Comparison of ENCODE assay signal across 9 cellular contexts in the genomic region with DNA sequence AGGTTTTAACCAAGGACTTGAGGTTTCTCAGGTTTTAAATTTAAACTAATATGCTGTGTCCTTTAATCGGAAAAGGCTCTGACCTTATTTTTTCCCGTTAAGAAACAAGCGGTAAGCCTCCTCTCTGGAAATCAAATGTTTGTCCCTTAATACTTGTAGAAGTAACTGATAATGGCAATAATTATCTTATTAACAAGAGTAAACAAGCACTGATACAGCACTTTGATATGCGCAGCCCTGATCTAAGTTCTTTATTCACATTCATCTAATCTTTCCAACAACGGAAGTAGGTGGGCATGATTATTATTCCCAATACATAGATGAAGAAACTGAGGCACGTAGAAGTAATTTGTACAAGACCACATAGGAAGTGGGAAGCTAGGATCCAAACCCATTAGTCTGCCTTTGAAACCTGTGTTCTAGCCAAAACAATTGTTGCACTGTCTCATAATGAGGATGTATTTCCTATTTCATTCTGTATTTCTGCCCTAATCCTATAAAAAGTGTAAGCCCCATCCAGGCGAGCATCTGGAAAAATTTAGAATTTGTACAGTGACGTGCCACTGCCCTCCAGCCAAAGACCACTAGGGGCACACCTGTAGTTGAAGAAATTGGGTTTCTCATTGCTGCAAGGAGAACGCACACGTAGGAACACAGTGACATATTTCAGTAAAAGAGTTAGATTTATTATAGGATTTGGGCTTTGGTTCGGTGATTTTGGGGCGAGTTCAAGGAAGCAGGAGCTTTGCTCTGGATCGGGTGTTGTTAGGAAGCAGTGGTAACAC. TPM values are rescaled to one million over a fixed set of nuclear protein-coding genes. Genes with fewer than 3 reads are reported as not detected.
A peak's percentile ranks its signal among the peaks of the same experiment; 100 is the strongest.
DNase-seq lines count a peak whose midpoint lies in the region; ATAC-seq, FAIRE-seq and TF ChIP-seq lines count a peak whose summit lies in the region.
"Had no signal": no experiment of that assay in that cellular context is flagged by ENCODE, and none has a peak within 500 bp of the region (broad histone marks: within the 10 kb centered on the region; RNA-seq: fewer than 3 reads in every experiment).

No MANE protein-coding gene starts in this region.

- no peak for FAIRE-seq in H54 (lab: Jason Lieb, UNC)

- H3K27me3 Mint-ChIP-seq in activated CD4-positive, alpha-beta T cell treated with anti-CD3 and anti-CD28 coated beads, Interleukin-2, amount 10 ng/mL, durations not matched to agents 7 days and 5 days: no peaks in the 10 kb centered on the region
- H3K27me3 Mint-ChIP-seq in T-helper 17 cell (no peaks in the 10 kb centered on the region), glutamatergic neuron (ENCODE audit: unreplicated experiment) (peaks cover 4% of the 10 kb centered on the region)
- H3K27me3 Mint-ChIP-seq in stimulated activated naive B cell treated with anti-CD40 and anti-IgM and Interleukin-4, amounts not matched to agents 10 μg/mL and 1 μg/mL and 100 μg/mL, for 72 hours: no peaks in the 10 kb centered on the region

- peak overlapping the region; percentile 77 for H3K4me3 Mint-ChIP-seq in activated CD4-positive, alpha-beta T cell treated with anti-CD3 and anti-CD28 coated beads, Interleukin-2, amount 10 ng/mL, durations not matched to agents 7 days and 5 days
- H3K4me3 Mint-ChIP-seq in T-helper 17 cell (peak overlapping the region; percentile 15), glutamatergic neuron (ENCODE audit: unreplicated experiment) (peak overlapping the region; percentile 61)
- H3K4me3 Mint-ChIP-seq in stimulated activated naive B cell treated with anti-CD40 and anti-IgM and Interleukin-4, amounts not matched to agents 10 μg/mL and 1 μg/mL and 100 μg/mL, for 72 hours: peak overlapping the region; percentile 21 to 82

- H3K9me3 ChIP-seq in T-helper 17 cell (ENCODE audit: control insufficient read depth, low read length, poor library complexity, severe bottlenecking) (no peaks in the 10 kb centered on the region), mucosa of descending colon (no peaks in the 10 kb centered on the region)

- POLR2A ChIA-PET in activated CD4-positive, alpha-beta T cell treated with anti-CD3 and anti-CD28 coated beads, Interleukin-2, amount 10 ng/mL, durations not matched to agents 7 days and 5 days (lab: Charles Lee): interaction anchor here (1.0 kb wide), 1 partner anchor 145 kb away, joined by 8 read pairs; no protein-coding TSS in a partner anchor

- CTCF ChIA-PET in activated CD4-positive, alpha-beta T cell treated with anti-CD3 and anti-CD28 coated beads, Interleukin-2, amount 10 ng/mL, durations not matched to agents 7 days and 5 days (lab: Charles Lee): interaction anchor here (1.2 to 3.7 kb wide), 8 partner anchors 17 to 376 kb away, joined by 3 to 25 read pairs (median 4); a partner anchor contains a TSS

- H3K4me1 ChIP-seq in mucosa of descending colon (ENCODE audit: low read depth): no peaks in the 10 kb centered on the region

- no peak for TF ChIP-seq CTCF in glutamatergic neuron (IDR thresholded peaks at IDR 0.05; ENCODE audit: partially characterized antibody, unreplicated experiment)
- TF ChIP-seq CTCF in mucosa of descending colon (IDR thresholded peaks at IDR 0.05): no peak

- TF ChIP-seq POLR2A in H54 (IDR thresholded peaks at IDR 0.05; ENCODE audit: low read depth, low read length): no peak

- intact Hi-C loops in mucosa of descending colon (cut with DNase I, micrococcal nuclease): loop anchor here (10.0 kb wide), 2 partner anchors 124 to 214 kb away; a partner anchor contains a TSS

- peaks cover 23% of the 10 kb centered on the region for H3K4me1 Mint-ChIP-seq in activated CD4-positive, alpha-beta T cell treated with anti-CD3 and anti-CD28 coated beads, Interleukin-2, amount 10 ng/mL, durations not matched to agents 7 days and 5 days
- H3K4me1 Mint-ChIP-seq in T-helper 17 cell: peaks cover 5% of the 10 kb centered on the region
- H3K4me1 Mint-ChIP-seq in glutamatergic neuron (ENCODE audit: low read depth, unreplicated experiment): no peaks in the 10 kb centered on the region
- peaks cover 0 to 6% of the 10 kb centered on the region in 2 donors for H3K4me1 Mint-ChIP-seq in stimulated activated naive B cell treated with anti-CD40 and anti-IgM and Interleukin-4, amounts not matched to agents 10 μg/mL and 1 μg/mL and 100 μg/mL, for 72 hours

- H3K36me3 Mint-ChIP-seq in activated CD4-positive, alpha-beta T cell treated with anti-CD3 and anti-CD28 coated beads, Interleukin-2, amount 10 ng/mL, durations not matched to agents 7 days and 5 days (ENCODE audit: low read depth): no peaks in the 10 kb centered on the region
- H3K36me3 Mint-ChIP-seq in T-helper 17 cell (ENCODE audit: low read depth) (no peaks in the 10 kb centered on the region), glutamatergic neuron (ENCODE audit: unreplicated experiment) (no peaks in the 10 kb centered on the region)
- H3K36me3 Mint-ChIP-seq in stimulated activated naive B cell treated with anti-CD40 and anti-IgM and Interleukin-4, amounts not matched to agents 10 μg/mL and 1 μg/mL and 100 μg/mL, for 72 hours: peaks cover 0 to 4% of the 10 kb centered on the region in 2 donors

- H3K36me3 ChIP-seq in mucosa of descending colon (ENCODE audit: low read depth): no peaks in the 10 kb centered on the region

- H3K4me3 ChIP-seq in mucosa of descending colon: no peak overlapping the region

- ATAC-seq in T-helper 17 cell: no peak
- ATAC-seq in stimulated activated naive B cell treated with anti-CD40 and anti-IgM and Interleukin-4, amounts not matched to agents 10 μg/mL and 1 μg/mL and 100 μg/mL, for 72 hours (replicated peaks): no peak
- ATAC-seq in mucosa of descending colon: no peak

- no peaks in the 10 kb centered on the region for H3K9me3 Mint-ChIP-seq in activated CD4-positive, alpha-beta T cell treated with anti-CD3 and anti-CD28 coated beads, Interleukin-2, amount 10 ng/mL, durations not matched to agents 7 days and 5 days
- H3K9me3 Mint-ChIP-seq in glutamatergic neuron (ENCODE audit: unreplicated experiment): no peaks in the 10 kb centered on the region
- H3K9me3 Mint-ChIP-seq in stimulated activated naive B cell treated with anti-CD40 and anti-IgM and Interleukin-4, amounts not matched to agents 10 μg/mL and 1 μg/mL and 100 μg/mL, for 72 hours: no peaks in the 10 kb centered on the region

- H3K27ac Mint-ChIP-seq in activated CD4-positive, alpha-beta T cell treated with anti-CD3 and anti-CD28 coated beads, Interleukin-2, amount 10 ng/mL, durations not matched to agents 7 days and 5 days: peak overlapping the region; percentile 91
- H3K27ac Mint-ChIP-seq in T-helper 17 cell (peak overlapping the region; percentile 79), glutamatergic neuron (ENCODE audit: unreplicated experiment) (peak overlapping the region; percentile 17)
- peak overlapping the region; percentile 90 for H3K27ac Mint-ChIP-seq in stimulated activated naive B cell treated with anti-CD40 and anti-IgM and Interleukin-4, amounts not matched to agents 10 μg/mL and 1 μg/mL and 100 μg/mL, for 72 hours

- DNase-seq in activated CD4-positive, alpha-beta T cell treated with anti-CD3 and anti-CD28 coated beads, Interleukin-2, amount 10 ng/mL, durations not matched to agents 7 days and 5 days: no peak
- DNase-seq in activated CD4-positive, alpha-beta T cell treated with anti-CD3 and anti-CD28 coated beads, Interleukin-2, amount 50 U/mL, for 1 hour: no peak
- DNase-seq in T-helper 17 cell (no peak), glutamatergic neuron (no peak), mucosa of descending colon (no peak), H54 (ENCODE audit: insufficient read length, low spot score) (no peak)
- DNase-seq in stimulated activated naive B cell treated with anti-CD40 and anti-IgM and Interleukin-4, amounts not matched to agents 10 μg/mL and 1 μg/mL and 100 μg/mL, for 72 hours: no peak
- DNase-seq in stimulated activated CD4-positive, alpha-beta T cell treated with anti-CD3 and anti-CD28 coated beads, Interleukin-4, amount 100 ng/mL, for 4 hours: no peak

RNA-seq across cellular contexts. Expression of a gene that starts 0.6 kb away (rescaled TPM):
- not detected for total RNA-seq in activated CD4-positive, alpha-beta T cell treated with anti-CD3 and anti-CD28 coated beads, Interleukin-2, amount 10 ng/mL, durations not matched to agents 7 days and 5 days
- total RNA-seq in T-helper 17 cell (not detected), glutamatergic neuron (ENCODE audit: unreplicated experiment) (not detected), mucosa of descending colon (not detected)
- total RNA-seq: glomerular endothelial cell had no signal

RNA-seq across cellular contexts. Expression of a gene that starts 0.7 kb away (rescaled TPM):
- 10 to 100 TPM; 26.6 to 28.5 TPM for total RNA-seq in activated CD4-positive, alpha-beta T cell treated with anti-CD3 and anti-CD28 coated beads, Interleukin-2, amount 10 ng/mL, durations not matched to agents 7 days and 5 days
- total RNA-seq in T-helper 17 cell: 10 to 100 TPM; 10.9 to 14.9 TPM
- total RNA-seq in glutamatergic neuron (ENCODE audit: unreplicated experiment): 36.2 TPM
- 10 to 100 TPM; 19.2 to 38.7 (median 36.6) TPM for total RNA-seq in mucosa of descending colon

Comparison
In these comparisons a context has a peak if more than half of its experiments do, and no peak if none do; other contexts are left out.
1. H3K27ac Mint-ChIP-seq: peak in every context shown above with its lines; median percentile 91 in activated CD4-positive, alpha-beta T cell treated with anti-CD3 and anti-CD28 coated beads, Interleukin-2, amount 10 ng/mL, durations not matched to agents 7 days and 5 days; 90 in stimulated activated naive B cell treated with anti-CD40 and anti-IgM and Interleukin-4, amounts not matched to agents 10 μg/mL and 1 μg/mL and 100 μg/mL, for 72 hours; 79 in T-helper 17 cell; 17 in glutamatergic neuron.
2. H3K4me3 Mint-ChIP-seq: peak in every context shown above with its lines; median percentile 77 in activated CD4-positive, alpha-beta T cell treated with anti-CD3 and anti-CD28 coated beads, Interleukin-2, amount 10 ng/mL, durations not matched to agents 7 days and 5 days; 61 in glutamatergic neuron; 52 in stimulated activated naive B cell treated with anti-CD40 and anti-IgM and Interleukin-4, amounts not matched to agents 10 μg/mL and 1 μg/mL and 100 μg/mL, for 72 hours; 15 in T-helper 17 cell.